ENCODE assay signal across 1 cellular context in the genomic region with DNA sequence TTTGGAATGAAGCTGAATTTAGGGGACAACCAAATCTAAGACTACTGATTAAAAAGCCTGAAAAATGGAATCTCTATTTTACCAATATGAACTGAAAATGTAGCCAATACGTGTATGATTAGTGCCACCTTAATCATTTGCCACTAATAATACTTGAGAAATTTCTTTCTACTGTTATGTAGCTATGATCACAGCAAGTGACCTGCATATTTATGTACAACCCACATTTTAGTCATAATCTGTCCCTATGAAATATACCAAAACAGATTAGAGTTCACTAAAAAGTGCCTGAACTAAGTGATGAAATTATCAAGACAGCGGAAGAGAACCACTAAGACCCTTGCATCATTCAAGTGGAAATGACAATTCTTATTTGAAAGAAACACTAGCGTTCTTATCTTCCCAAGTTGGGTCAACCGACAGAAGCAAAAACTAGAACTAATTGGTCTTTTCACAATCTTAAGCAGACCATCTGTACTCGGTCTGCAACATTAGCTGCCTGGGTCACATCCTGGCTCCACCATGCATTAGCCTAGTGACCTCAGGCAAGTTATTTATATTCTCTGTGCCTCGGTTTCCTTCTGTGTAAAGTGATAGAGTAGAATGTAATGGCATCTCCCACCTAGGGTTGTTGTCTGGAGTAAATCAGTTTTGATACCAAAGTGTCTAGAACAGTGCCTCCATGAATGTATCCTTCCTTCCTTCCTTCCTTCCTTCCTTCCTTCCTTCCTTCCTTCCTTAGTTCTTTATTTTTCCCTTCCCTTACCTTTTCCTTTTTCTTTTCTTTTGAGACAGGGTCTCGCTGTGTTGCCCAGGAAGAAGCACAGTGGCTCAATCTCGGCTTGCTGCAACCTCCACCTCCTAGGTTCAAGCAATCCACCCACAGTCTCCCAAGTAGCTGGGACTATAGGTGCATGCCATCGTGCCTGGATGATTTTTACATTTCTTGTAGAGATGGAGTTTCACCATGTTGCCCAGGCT.
TF ChIP-seq lines count a peak whose summit lies in the region.

No MANE protein-coding gene starts in this region.

TF ChIP-seq in K562, 482 proteins besides CTCF, POLR2A, EP300 and RAD21 (continued from another document):
- TF ChIP-seq ZBTB33 (CRISPR knock-in tag; IDR thresholded peaks at IDR 0.05) (no peak), JUN (IDR thresholded peaks at IDR 0.05; ENCODE audit: borderline replicate concordance, low read depth, low read length) (peak; percentile 65; the same call in 1 of the 2 replicates), JUN (CRISPR knock-in tag; IDR thresholded peaks at IDR 0.05; ENCODE audit: borderline replicate concordance) (no peak)
